ENCODE assay signal across 30 cellular contexts in the genomic region with DNA sequence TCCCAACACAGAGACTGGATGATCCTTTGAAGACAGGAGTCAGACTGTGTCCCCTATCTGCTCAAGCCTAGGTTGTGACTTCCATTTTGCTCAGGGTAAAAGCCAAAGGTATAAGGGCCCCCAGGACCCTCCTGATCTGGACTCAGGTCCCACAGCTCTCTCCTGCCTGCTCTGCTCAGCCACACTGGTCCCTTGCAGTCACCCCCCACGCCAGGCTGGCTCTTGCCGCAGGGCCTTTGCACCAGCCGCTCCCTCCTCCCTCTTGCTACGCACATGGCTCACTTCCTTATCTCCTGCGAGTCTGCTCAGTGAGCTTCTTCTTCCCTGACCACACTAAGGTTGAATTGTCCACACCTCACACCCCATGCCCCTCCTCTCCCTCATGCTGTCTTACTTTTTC. TPM values are rescaled to one million over a fixed set of nuclear protein-coding genes. Genes with fewer than 3 reads are reported as not detected.
"Had no signal": no experiment of that assay in that cellular context is flagged by ENCODE, and none has a peak within 500 bp of the region (broad histone marks: within the 10 kb centered on the region; RNA-seq: fewer than 3 reads in every experiment).

No MANE protein-coding gene starts in this region.

- H3K9me3 Mint-ChIP-seq: activated CD8-positive, alpha-beta T cell treated with anti-CD3 and anti-CD28 coated beads for 36 hours; activated naive CD4-positive, alpha-beta T cell treated with anti-CD3 and anti-CD28 coated beads, Interleukin-2, amount 50 U/mL, for 72 hours; central memory CD8-positive, alpha-beta T cell; effector memory CD8-positive, alpha-beta T cell; mesothelial cell of epicardium; neural crest cell had no signal

- H3K27ac Mint-ChIP-seq: activated CD8-positive, alpha-beta T cell treated with anti-CD3 and anti-CD28 coated beads for 36 hours; activated naive CD4-positive, alpha-beta T cell treated with anti-CD3 and anti-CD28 coated beads, Interleukin-2, amount 50 U/mL, for 72 hours; activated T-cell treated with anti-CD3 and anti-CD28 coated beads, Interleukin-2, amount 50 U/mL, for 72 hours; effector memory CD8-positive, alpha-beta T cell; mesothelial cell of epicardium had no signal

- H3K27me3 ChIP-seq: dorsolateral prefrontal cortex, uterus had no signal

- H3K36me3 ChIP-seq: breast epithelium, gastroesophageal sphincter, transverse colon, uterus had no signal

- H3K4me1 Mint-ChIP-seq: central memory CD8-positive, alpha-beta T cell; mesothelial cell of epicardium had no signal

- H3K27ac ChIP-seq: breast epithelium, dorsolateral prefrontal cortex, gastroesophageal sphincter, transverse colon, uterus had no signal

- H3K36me3 Mint-ChIP-seq: activated naive CD4-positive, alpha-beta T cell treated with anti-CD3 and anti-CD28 coated beads, Interleukin-2, amount 50 U/mL, for 72 hours; mesothelial cell of epicardium had no signal

- DNase-seq: activated CD4-positive, alpha-beta T cell treated with anti-CD3 and anti-CD28 coated beads, Interleukin-2, amount 50 U/mL, for 1 hour; activated CD8-positive, alpha-beta T cell treated with anti-CD3 and anti-CD28 coated beads for 36 hours; activated naive CD4-positive, alpha-beta T cell; activated T-cell treated with anti-CD3 and anti-CD28 coated beads, Interleukin-2, amount 50 U/mL, for 72 hours; dorsolateral prefrontal cortex; effector memory CD8-positive, alpha-beta T cell; hippocampal formation; kidney; left colon; naive B cell; occipital lobe; right cardiac atrium; stimulated activated CD4-positive, alpha-beta T cell treated with anti-CD3 and anti-CD28 coated beads, Interleukin-2, amount 100 ng/mL, for 48 hours; stimulated activated naive CD4-positive, alpha-beta T cell treated with Interleukin-2 at 50 U/mL for 16 hours; T-helper 2 cell; transverse colon; uterus had no signal

- FAIRE-seq: colon, endothelial cell of umbilical vein, kidney had no signal

- H3K4me3 Mint-ChIP-seq: activated CD8-positive, alpha-beta T cell treated with anti-CD3 and anti-CD28 coated beads for 36 hours; activated T-cell treated with anti-CD3 and anti-CD28 coated beads, Interleukin-2, amount 50 U/mL, for 72 hours; central memory CD8-positive, alpha-beta T cell; effector memory CD8-positive, alpha-beta T cell; mesothelial cell of epicardium; neural crest cell had no signal

- ATAC-seq: activated CD8-positive, alpha-beta T cell treated with anti-CD3 and anti-CD28 coated beads for 36 hours; activated naive CD4-positive, alpha-beta T cell treated with anti-CD3 and anti-CD28 coated beads, Interleukin-2, amount 50 U/mL, for 72 hours; activated T-cell treated with anti-CD3 and anti-CD28 coated beads, Interleukin-2, amount 50 U/mL, for 72 hours; effector memory CD8-positive, alpha-beta T cell; gastroesophageal sphincter; left colon; right cardiac atrium had no signal

- H3K4me3 ChIP-seq: breast epithelium, dorsolateral prefrontal cortex, gastroesophageal sphincter, transverse colon, uterus had no signal

- H3K9me3 ChIP-seq: breast epithelium, gastroesophageal sphincter, transverse colon, uterus had no signal

- H3K4me1 ChIP-seq: breast epithelium, gastroesophageal sphincter, uterus had no signal

RNA-seq across cellular contexts. Expression of a gene that starts 28.4 kb away (rescaled TPM):
- total RNA-seq: activated CD8-positive, alpha-beta T cell treated with anti-CD3 and anti-CD28 coated beads for 36 hours; activated naive CD4-positive, alpha-beta T cell treated with anti-CD3 and anti-CD28 coated beads, Interleukin-2, amount 50 U/mL, for 72 hours; activated T-cell treated with anti-CD3 and anti-CD28 coated beads, Interleukin-2, amount 50 U/mL, for 72 hours; breast epithelium; endothelial cell of umbilical vein; fibroblast of lung; fibroblast of villous mesenchyme; gastroesophageal sphincter; kidney; left colon; mesothelial cell of epicardium; right cardiac atrium; skeletal muscle tissue; transverse colon; uterus had no signal
- polyA plus RNA-seq: endothelial cell of umbilical vein, esophagus, fibroblast of lung, liver, right cardiac atrium had no signal
